Comparison of ENCODE assay signal across 24 cellular contexts in genomic region chr10:80878330-80878729, GRCh38.
DNase-seq lines count a peak whose midpoint lies in the region; ATAC-seq, FAIRE-seq and TF ChIP-seq lines count a peak whose summit lies in the region.
"Had no signal": no experiment of that assay in that cellular context is flagged by ENCODE, and none has a peak within 500 bp of the region (broad histone marks: within the 10 kb centered on the region; RNA-seq: fewer than 3 reads in every experiment).

No MANE protein-coding gene starts in this region.

- DNase-seq in chondrocyte (ENCODE audit: low spot score): no peak
- no peak for DNase-seq in HTR-8/SVneo (ENCODE audit: insufficient read length, low spot score)
- DNase-seq in pons (ENCODE audit: low spot score): no peak
- DNase-seq: Calu3, DMS79 treated with DMSO at 0.1 percent for 48 hours, GF-D8, KBM-7, MG63, NCI-H1694 treated with DMSO at 0.1 percent for 48 hours, NCI-H2081, NCI-H226, NCI-H510A, NCI-H69, Peyer's patch, SHP77 treated with DMSO at 0.1 percent for 48 hours, T-helper 1 cell had no signal

- H3K27me3 Mint-ChIP-seq in chondrocyte (ENCODE audit: low read depth): no peaks in the 10 kb centered on the region

- H3K36me3 Mint-ChIP-seq in chondrocyte (ENCODE audit: low read depth): no peaks in the 10 kb centered on the region

- no peak overlapping the region for H3K27ac Mint-ChIP-seq in chondrocyte (ENCODE audit: unreplicated experiment)
- H3K27ac Mint-ChIP-seq: T-helper 2 cell treated with Interferon-gamma antibody and Interleukin-4, amounts not matched to agents 5 μg/mL and 100 μg/mL, for 36 hours had no signal

- H3K4me1 Mint-ChIP-seq in chondrocyte (ENCODE audit: low read depth): no peaks in the 10 kb centered on the region

- ATAC-seq in GM18502 (IDR thresholded peaks at IDR 0.05; ENCODE audit: poor library complexity, unreplicated experiment) (peak; percentile 85), GM21381 (IDR thresholded peaks at IDR 0.05; ENCODE audit: unreplicated experiment) (peak; percentile 58), HG02588 (IDR thresholded peaks at IDR 0.05; ENCODE audit: unreplicated experiment) (peak; percentile 62), HG03521 (IDR thresholded peaks at IDR 0.05; ENCODE audit: unreplicated experiment) (peak; percentile 56), HG03139 (IDR thresholded peaks at IDR 0.05; ENCODE audit: unreplicated experiment) (no peak)

- H3K4me3 Mint-ChIP-seq in chondrocyte (ENCODE audit: unreplicated experiment): no peak overlapping the region
- H3K4me3 Mint-ChIP-seq: T-helper 2 cell treated with Interferon-gamma antibody and Interleukin-4, amounts not matched to agents 5 μg/mL and 100 μg/mL, for 36 hours had no signal

- TF ChIP-seq CTCF in chondrocyte (IDR thresholded peaks at IDR 0.05): no peak

- H3K9me3 Mint-ChIP-seq in chondrocyte (ENCODE audit: low read depth): peaks cover 14% of the 10 kb centered on the region
- H3K9me3 Mint-ChIP-seq: T-helper 2 cell treated with Interferon-gamma antibody and Interleukin-4, amounts not matched to agents 5 μg/mL and 100 μg/mL, for 36 hours had no signal

- FAIRE-seq in HTR-8/SVneo (lab: Jason Lieb, UNC): no peak
- FAIRE-seq: GM12892, H54 had no signal
